9 cellular contexts compared by ENCODE assay signal in genomic region chr1:156706647-156707008, GRCh38. TPM values are rescaled to one million over a fixed set of nuclear protein-coding genes. Genes with fewer than 3 reads are reported as not detected.
DNase-seq lines count a peak whose midpoint lies in the region; ATAC-seq and TF ChIP-seq lines count a peak whose summit lies in the region.
"Had no signal": no experiment of that assay in that cellular context is flagged by ENCODE, and none has a peak within 500 bp of the region (broad histone marks: within the 10 kb centered on the region; RNA-seq: fewer than 3 reads in every experiment).

No MANE protein-coding gene starts in this region.

- H2AFZ ChIP-seq in PC-3 (ENCODE audit: low read length): peak overlapping the region; percentile 83

- H3F3A ChIP-seq in PC-3 (ENCODE audit: low read length, unreplicated experiment): no peaks in the 10 kb centered on the region

- H3K27me3 ChIP-seq in PC-3 (ENCODE audit: low read length) (no peaks in the 10 kb centered on the region), endocrine pancreas (ENCODE audit: control insufficient read depth, insufficient read depth, low read length) (no peaks in the 10 kb centered on the region), muscle layer of colon (ENCODE audit: control insufficient read depth in 1 of 2, insufficient read depth in 2 of 2, low read length in 2 of 2) (no peaks in the 10 kb centered on the region)

- peaks cover 37% of the 10 kb centered on the region for H3K4me1 Mint-ChIP-seq in Calu3 (ENCODE audit: low read depth, unreplicated experiment)

- CTCF ChIA-PET in Calu3 (lab: Charles Lee): interaction anchor here (0.6 to 7.1 kb wide), 5 partner anchors 12 to 74 kb away, joined by 4 to 130 read pairs (median 6); no protein-coding TSS in a partner anchor
- CTCF ChIA-PET in PC-3 (lab: Charles Lee): interaction anchor here (1.0 to 3.7 kb wide), 4 partner anchors 16 to 28 kb away, joined by 3 to 84 read pairs (median 5); no protein-coding TSS in a partner anchor

- peak; percentile 1 for ATAC-seq in PC-3
- ATAC-seq in HG03565 (IDR thresholded peaks at IDR 0.05; ENCODE audit: unreplicated experiment): no peak

- H3K27ac Mint-ChIP-seq in Calu3 (ENCODE audit: unreplicated experiment): no peak overlapping the region

- H3K27ac ChIP-seq in PC-3 (ENCODE audit: low read length): no peak overlapping the region
- peak overlapping the region; percentile 89 for H3K27ac ChIP-seq in muscle layer of colon (ENCODE audit: low read depth, low read length)

- TF ChIP-seq CTCF in Calu3 (IDR thresholded peaks at IDR 0.05; ENCODE audit: unreplicated experiment) (no peak), PC-3 (conservative IDR thresholded peaks at IDR 0.05; ENCODE audit: low read depth, low read length) (no peak)

- H3K4me2 ChIP-seq in PC-3 (ENCODE audit: low read length): peak overlapping the region; percentile 98

- no TSS peak for BruUV-seq in Calu3 (replicated peaks; lab: Mats Ljungman, UMichigan)
- no TSS peak for BruUV-seq in PC-3 (replicated peaks; lab: Mats Ljungman, UMichigan)

- no peak for DNase-seq in Calu3
- peak; percentile 29 for DNase-seq in PC-3
- DNase-seq in activated CD4-positive, CD25-positive, alpha-beta regulatory T cell treated with anti-CD3 and anti-CD28 coated beads, Interleukin-2, amount 50 U/mL, for 72 hours: no peak
- no peak for DNase-seq in GDM1 (lab: John Stamatoyannopoulos, UW)
- no peak for DNase-seq in SIG-M5 (lab: John Stamatoyannopoulos, UW)

- H3K36me3 Mint-ChIP-seq in Calu3 (ENCODE audit: insufficient read depth, unreplicated experiment): peaks cover 23% of the 10 kb centered on the region

- intact Hi-C loops in Calu3 (cut with micrococcal nuclease; ENCODE audit: unreplicated experiment): no loop called here
- intact Hi-C loops in PC-3 (cut with micrococcal nuclease): no loop called here

- POLR2A ChIA-PET in PC-3 (lab: Charles Lee; ENCODE audit: unreplicated experiment): interaction anchor here (0.5 to 0.6 kb wide), 3 partner anchors 15 to 34 kb away, joined by 3 to 7 read pairs (median 5); partner anchors contain the start of gene MRPL24

- H4K20me1 ChIP-seq in PC-3 (ENCODE audit: low read length): no peaks in the 10 kb centered on the region

- H3K4me3 ChIP-seq in PC-3 (ENCODE audit: low read length) (peak overlapping the region; percentile 71), endocrine pancreas (ENCODE audit: control insufficient read depth, insufficient read depth, low read length) (no peak overlapping the region), muscle layer of colon (ENCODE audit: low read depth in 1 of 2, low read length in 2 of 2) (peak overlapping the region; percentile 69 to 80)
- H3K4me3 ChIP-seq: lung had no signal

- H3K4me1 ChIP-seq in PC-3 (ENCODE audit: insufficient read depth, low read length): peaks cover 58% of the 10 kb centered on the region
- H3K4me1 ChIP-seq in endocrine pancreas (ENCODE audit: control insufficient read depth, insufficient read depth, low read length): no peaks in the 10 kb centered on the region
- peaks cover 63% of the 10 kb centered on the region for H3K4me1 ChIP-seq in muscle layer of colon (ENCODE audit: insufficient read depth, low read length)

- H3K9ac ChIP-seq in PC-3 (ENCODE audit: low read length) (peak overlapping the region; percentile 4; the same call in 1 of the 2 replicates), endocrine pancreas (ENCODE audit: control insufficient read depth, insufficient read depth, low read length) (peak overlapping the region; percentile 62), muscle layer of colon (ENCODE audit: low read length) (peak overlapping the region; percentile 63)

- H3K27me3 Mint-ChIP-seq in Calu3 (ENCODE audit: unreplicated experiment): peaks cover 13% of the 10 kb centered on the region

- no peaks in the 10 kb centered on the region for H3K9me3 Mint-ChIP-seq in Calu3 (ENCODE audit: low read depth, unreplicated experiment)

- no peaks in the 10 kb centered on the region for H3K9me2 ChIP-seq in PC-3 (replicated peaks; ENCODE audit: low read length)

- peak overlapping the region; percentile 67 for H3K4me3 Mint-ChIP-seq in Calu3 (ENCODE audit: low read depth, unreplicated experiment)

- H3K36me3 ChIP-seq in PC-3 (ENCODE audit: low read depth, low read length): no peaks in the 10 kb centered on the region
- H3K36me3 ChIP-seq in endocrine pancreas (ENCODE audit: control insufficient read depth, insufficient read depth, low read length): no peaks in the 10 kb centered on the region
- H3K36me3 ChIP-seq in muscle layer of colon (ENCODE audit: insufficient read depth, low read length): no peaks in the 10 kb centered on the region

- peaks cover 17% of the 10 kb centered on the region for H3K79me2 ChIP-seq in PC-3 (ENCODE audit: low read length)

- H3K9me3 ChIP-seq in PC-3 (ENCODE audit: low read length): no peaks in the 10 kb centered on the region
- no peaks in the 10 kb centered on the region for H3K9me3 ChIP-seq in endocrine pancreas (ENCODE audit: control insufficient read depth, low read length)
- H3K9me3 ChIP-seq in muscle layer of colon (ENCODE audit: low read length): no peaks in the 10 kb centered on the region

RNA-seq across cellular contexts. Expression of gene CRABP2, which starts 1.2 kb away (rescaled TPM):
- total RNA-seq in Calu3 (2022): 17.6 and 27.3 TPM in 2 replicates
- total RNA-seq in PC-3 (2014; rRNA removed): 120 and 150 TPM in 2 replicates

RNA-seq across cellular contexts. Expression of gene METTL25B, which starts 21.6 kb away (rescaled TPM):
- 52.7 and 63.8 TPM in 2 replicates for total RNA-seq in Calu3 (2022)
- total RNA-seq in PC-3 (2014; rRNA removed): 10.4 and 14.6 TPM in 2 replicates

RNA-seq across cellular contexts. Expression of gene ISG20L2, which starts 21.9 kb away (rescaled TPM):
- 60.9 and 61.6 TPM in 2 replicates for total RNA-seq in Calu3 (2022)
- total RNA-seq in PC-3 (2014; rRNA removed): 39.2 and 51.7 TPM in 2 replicates

RNA-seq across cellular contexts. Expression of gene NES, which starts 29.4 kb away (rescaled TPM):
- total RNA-seq in Calu3 (2022) (6.1 and 7.4 TPM in 2 replicates), PC-3 (2014; rRNA removed) (58.2 and 70.0 TPM in 2 replicates)

RNA-seq across cellular contexts. Expression of gene MRPL24, which starts 34.3 kb away (rescaled TPM):
- total RNA-seq in Calu3 (2022) (130 and 138 TPM in 2 replicates), PC-3 (2014; rRNA removed) (232 and 275 TPM in 2 replicates)

Comparison
In these comparisons a context has a peak if more than half of its experiments do, and no peak if none do; other contexts are left out.
1. H3K9ac ChIP-seq: peak in every context shown above with its lines; median percentile 63 in muscle layer of colon; 62 in endocrine pancreas; 4 in PC-3.